Comparison of ENCODE assay signal across 1 cellular context in genomic region chr7:25952277-25953057, GRCh38.
TF ChIP-seq lines count a peak whose summit lies in the region.

No MANE protein-coding gene starts in this region.

TF ChIP-seq in HepG2, 621 proteins besides CTCF, POLR2A, EP300 and RAD21 (continued from another document and continues in another):
- TF ChIP-seq ZNF609 (CRISPR knock-in tag; IDR thresholded peaks at IDR 0.05; ENCODE audit: borderline replicate concordance) (peak; percentile 90), ZNF24 (IDR thresholded peaks at IDR 0.05) (no peak), ZNF275 (CRISPR knock-in tag; IDR thresholded peaks at IDR 0.05; ENCODE audit: borderline replicate concordance) (peak; percentile 85; the same call in 1 of the 2 replicates), ZNF615 (CRISPR knock-in tag; IDR thresholded peaks at IDR 0.05; ENCODE audit: borderline replicate concordance) (no peak), KDM6A (CRISPR knock-in tag; IDR thresholded peaks at IDR 0.05; ENCODE audit: low read depth) (peak; percentile 87), SALL1 (CRISPR knock-in tag; IDR thresholded peaks at IDR 0.05) (peak; percentile 99), GRHL1 (CRISPR knock-in tag; conservative IDR thresholded peaks at IDR 0.05) (no peak), TP53 (CRISPR knock-in tag; conservative IDR thresholded peaks at IDR 0.05) (peak; percentile 68; the same call in 1 of the 2 replicates), KAT8 (CRISPR knock-in tag; IDR thresholded peaks at IDR 0.05) (peak; percentile 92), ZBTB3 (CRISPR knock-in tag; IDR thresholded peaks at IDR 0.05; ENCODE audit: borderline replicate concordance, low read depth) (peak; percentile 100), RARG (CRISPR knock-in tag; IDR thresholded peaks at IDR 0.05; ENCODE audit: low read depth) (no peak), NFATC3 (CRISPR knock-in tag; IDR thresholded peaks at IDR 0.05) (peak; percentile 75; the same call in 1 of the 2 replicates), ZNF605 (CRISPR knock-in tag; IDR thresholded peaks at IDR 0.05) (peak; percentile 95), ELF1 (CRISPR knock-in tag; IDR thresholded peaks at IDR 0.05) (peak; percentile 49), ZC3H13 (CRISPR knock-in tag; IDR thresholded peaks at IDR 0.05) (peak; percentile 68; the same call in 1 of the 2 replicates), ZNF446 (CRISPR knock-in tag; IDR thresholded peaks at IDR 0.05) (0 out of 2 replicates have a peak, but pooled peaks have one; percentile 42), BHLHE40 (IDR thresholded peaks at IDR 0.05; ENCODE audit: low read length) (peak; percentile 68; the same call in 1 of the 2 replicates), ZNF773 (CRISPR knock-in tag; IDR thresholded peaks at IDR 0.05; ENCODE audit: borderline replicate concordance) (0 out of 2 replicates have a peak, but pooled peaks have one; percentile 38), ZFP91 (CRISPR knock-in tag; IDR thresholded peaks at IDR 0.05; ENCODE audit: borderline replicate concordance) (peak; percentile 79), ZNF367 (CRISPR knock-in tag; IDR thresholded peaks at IDR 0.05; ENCODE audit: borderline replicate concordance) (peak; percentile 54; the same call in 1 of the 2 replicates), RNF219 (CRISPR knock-in tag; IDR thresholded peaks at IDR 0.05) (0 out of 2 replicates have a peak, but pooled peaks have one; percentile 74), ZNF451 (CRISPR knock-in tag; IDR thresholded peaks at IDR 0.05) (peak; percentile 39; the same call in 1 of the 2 replicates), ZNF337 (CRISPR knock-in tag; IDR thresholded peaks at IDR 0.05; ENCODE audit: borderline replicate concordance, low read depth) (0 out of 2 replicates have a peak, but pooled peaks have one; percentile 36), MXD1 (CRISPR knock-in tag; IDR thresholded peaks at IDR 0.05) (no peak), RBM39 (IDR thresholded peaks at IDR 0.05; ENCODE audit: low read depth, low read length, poor library complexity, severe bottlenecking) (no peak), SRSF4 (IDR thresholded peaks at IDR 0.05; ENCODE audit: low read depth, low read length, poor library complexity, severe bottlenecking) (no peak), ZHX2 (IDR thresholded peaks at IDR 0.05; ENCODE audit: low read depth) (peak; percentile 82), ZHX2 (CRISPR knock-in tag; IDR thresholded peaks at IDR 0.05; ENCODE audit: borderline replicate concordance) (no peak), LCORL (IDR thresholded peaks at IDR 0.05) (no peak), LCORL (CRISPR knock-in tag; IDR thresholded peaks at IDR 0.05) (peak; percentile 92), ZNF432 (CRISPR knock-in tag; IDR thresholded peaks at IDR 0.05; ENCODE audit: borderline replicate concordance) (no peak), ZSCAN12 (CRISPR knock-in tag; IDR thresholded peaks at IDR 0.05) (no peak), ZNF180 (CRISPR knock-in tag; IDR thresholded peaks at IDR 0.05; ENCODE audit: borderline replicate concordance, low read depth) (no peak), POLR2G (IDR thresholded peaks at IDR 0.05; ENCODE audit: low read depth, low read length) (no peak), ZNF704 (CRISPR knock-in tag; IDR thresholded peaks at IDR 0.05; ENCODE audit: borderline replicate concordance) (0 out of 2 replicates have a peak, but pooled peaks have one; percentile 39), ZNF883 (CRISPR knock-in tag; IDR thresholded peaks at IDR 0.05; ENCODE audit: not compliant biosample characterization) (peak; percentile 35), ZNF839 (CRISPR knock-in tag; IDR thresholded peaks at IDR 0.05; ENCODE audit: borderline replicate concordance) (no peak), KLF15 (CRISPR knock-in tag; IDR thresholded peaks at IDR 0.05; ENCODE audit: borderline replicate concordance) (0 out of 2 replicates have a peak, but pooled peaks have one; percentile 75), BCL3 (CRISPR knock-in tag; IDR thresholded peaks at IDR 0.05) (peak; percentile 41; the same call in 1 of the 2 replicates), PAX8 (CRISPR knock-in tag; IDR thresholded peaks at IDR 0.05; ENCODE audit: borderline replicate concordance) (no peak)
